In genomic region chr1:3460653-3461237, GRCh38 we compare ENCODE assay signal across 11 cellular contexts. TPM values are rescaled to one million over a fixed set of nuclear protein-coding genes. Genes with fewer than 3 reads are reported as not detected.
DNase-seq lines count a peak whose midpoint lies in the region; ATAC-seq and TF ChIP-seq lines count a peak whose summit lies in the region.
"Had no signal": no experiment of that assay in that cellular context is flagged by ENCODE, and none has a peak within 500 bp of the region (broad histone marks: within the 10 kb centered on the region; RNA-seq: fewer than 3 reads in every experiment).

No MANE protein-coding gene starts in this region.

- no peak overlapping the region for H3K14ac ChIP-seq in IMR-90 (replicated peaks; ENCODE audit: low read depth, low read length)

- no peak overlapping the region for H3K56ac ChIP-seq in IMR-90 (ENCODE audit: extremely low read depth, insufficient read depth, low read length)

- no peak overlapping the region for H3K18ac ChIP-seq in IMR-90 (ENCODE audit: low read depth, low read length)

- no TSS peak for BruUV-seq in IMR-90 (replicated peaks; lab: Mats Ljungman, UMichigan)

- no peaks in the 10 kb centered on the region for H3K9me1 ChIP-seq in IMR-90 (ENCODE audit: insufficient read depth, low read length)

- no peak for DNase-seq in IMR-90
- DNase-seq in left lobe of liver (ENCODE audit: low spot score): no peak
- no peak for DNase-seq in spleen
- no peak for DNase-seq in NCI-H510A treated with DMSO at 0.1 percent for 48 hours (lab: John Stamatoyannopoulos, UW)
- DNase-seq in NCI-H2029 treated with DMSO at 0.1 percent for 48 hours (lab: John Stamatoyannopoulos, UW): no peak
- DNase-seq in activated CD4-positive, alpha-beta T cell treated with anti-CD3 and anti-CD28 coated beads, Interleukin-2, amount 50 U/mL, for 1 hour: no peak
- DNase-seq: HCEC 1CT, NCI-H226 had no signal

- no peak overlapping the region for H4K91ac ChIP-seq in IMR-90 (ENCODE audit: insufficient read depth, low read depth, low read length)

- ATAC-seq in IMR-90 (ENCODE audit: low read depth): no peak
- peak; percentile 4 for ATAC-seq in left lobe of liver
- ATAC-seq in GM21526 (IDR thresholded peaks at IDR 0.05; ENCODE audit: low FRiP score, unreplicated experiment): no peak

- WGBS in IMR-90 (ENCODE audit: extremely low coverage in 2 of 2, insufficient read length in 1 of 2), 2 experiments: 65% methylated on average over 8 of the region's 17 CpGs; no CpG with 5 or more reads in 1 of the 2 experiments
- WGBS in spleen, 5 donors: 60 to 83% (median 72%) methylated on average over 13 to 17 of the region's 17 CpGs

- no peak overlapping the region for H3K4me2 ChIP-seq in IMR-90 (ENCODE audit: low read depth, low read length)

- no peaks in the 10 kb centered on the region for H4K20me1 ChIP-seq in IMR-90 (ENCODE audit: insufficient read depth, low read length)

- H3K27me3 ChIP-seq in IMR-90 (ENCODE audit: control insufficient read depth, insufficient read depth, low read length) (peaks cover 16% of the 10 kb centered on the region), duodenal mucosa (ENCODE audit: control insufficient read depth in 1 of 2, insufficient read depth in 2 of 2, low read length in 2 of 2) (no peaks in the 10 kb centered on the region), spleen (replicated peaks in 1 of 7) (peaks cover 0 to 4% (median 0%) of the 10 kb centered on the region in 7 donors)

- H3K23ac ChIP-seq in IMR-90 (ENCODE audit: low read depth, low read length): no peak overlapping the region

- no peaks in the 10 kb centered on the region for H3K9me3 ChIP-seq in IMR-90 (ENCODE audit: control insufficient read depth, insufficient read depth, low read length)
- no peaks in the 10 kb centered on the region for H3K9me3 ChIP-seq in duodenal mucosa (ENCODE audit: control insufficient read depth in 1 of 2, low read length in 2 of 2)
- no peaks in the 10 kb centered on the region for H3K9me3 ChIP-seq in spleen

- H2AK5ac ChIP-seq in IMR-90 (ENCODE audit: low read depth, low read length): no peak overlapping the region

- H4K5ac ChIP-seq in IMR-90 (ENCODE audit: low read depth, low read length): no peak overlapping the region

- in situ Hi-C loops in IMR-90 (cut with MboI; ENCODE audit: low sequenced_read_pairs): no loop called here

- dilution Hi-C loops in IMR-90 (cut with HindIII; ENCODE audit: low sequenced_read_pairs, unreplicated experiment): no loop called here

- no peak overlapping the region for H3K4me3 ChIP-seq in IMR-90 (ENCODE audit: insufficient read depth, low read depth, low read length)
- peak overlapping the region in 1 of 2 donors; percentile 46 for H3K4me3 ChIP-seq in duodenal mucosa (ENCODE audit: low read depth in 1 of 2, low read length in 2 of 2)
- no peak overlapping the region for H3K4me3 ChIP-seq in spleen
- H3K4me3 ChIP-seq: lung had no signal

- no peak overlapping the region for H2BK20ac ChIP-seq in IMR-90 (ENCODE audit: low read depth, low read length)

- no peak overlapping the region for H2BK5ac ChIP-seq in IMR-90 (ENCODE audit: low read depth, low read length, poor library complexity, severe bottlenecking)

- no peaks in the 10 kb centered on the region for H3K4me1 ChIP-seq in IMR-90 (ENCODE audit: control insufficient read depth, insufficient read depth, low read length)
- peaks cover 53 to 56% of the 10 kb centered on the region in 2 donors for H3K4me1 ChIP-seq in duodenal mucosa (ENCODE audit: control insufficient read depth in 1 of 2, insufficient read depth in 2 of 2, low read length in 2 of 2)
- H3K4me1 ChIP-seq in spleen: peaks cover 0 to 31% (median 10%) of the 10 kb centered on the region in 6 donors

- no peaks in the 10 kb centered on the region for H3K36me3 ChIP-seq in IMR-90 (ENCODE audit: control insufficient read depth, insufficient read depth, low read length)
- H3K36me3 ChIP-seq in duodenal mucosa (ENCODE audit: control insufficient read depth in 1 of 2, insufficient read depth in 2 of 2, low read length in 2 of 2): peaks cover 0 to 20% of the 10 kb centered on the region in 2 donors
- no peaks in the 10 kb centered on the region for H3K36me3 ChIP-seq in spleen

- H2AFZ ChIP-seq in IMR-90 (replicated peaks; ENCODE audit: low read length, poor library complexity): no peak overlapping the region

- TF ChIP-seq POLR2A in IMR-90 (IDR thresholded peaks at IDR 0.05; ENCODE audit: low read depth, low read length): no peak
- TF ChIP-seq POLR2A in spleen (IDR thresholded peaks at IDR 0.05): no peak

- CTCF ChIA-PET in IMR-90 (lab: Yijun Ruan, JAX): no interaction called here

- no peak overlapping the region for H2BK120ac ChIP-seq in IMR-90 (ENCODE audit: low read depth, low read length)

- no peak overlapping the region for H4K8ac ChIP-seq in IMR-90 (ENCODE audit: low read depth in 2 of 2, low read length in 2 of 2)

- H3K9ac ChIP-seq in IMR-90 (ENCODE audit: low read depth, low read length) (no peak overlapping the region), duodenal mucosa (ENCODE audit: low read depth in 1 of 2, low read length in 2 of 2) (peak overlapping the region; percentile 56 to 71)

- H3K27ac ChIP-seq in IMR-90 (ENCODE audit: insufficient read depth, low read length) (no peak overlapping the region), duodenal mucosa (ENCODE audit: low read depth, low read length) (peak overlapping the region; percentile 75), spleen (peak overlapping the region in 5 of 8 donors; percentile 13 to 62 (median 53))

- no peaks in the 10 kb centered on the region for H3K79me1 ChIP-seq in IMR-90 (ENCODE audit: low read depth in 1 of 2, low read length in 2 of 2)

- POLR2A ChIA-PET in IMR-90 (lab: Charles Lee; ENCODE audit: unreplicated experiment): no interaction called here

- TF ChIP-seq RAD21 in IMR-90 (IDR thresholded peaks at IDR 0.05; ENCODE audit: low read length): no peak

- peak overlapping the region; percentile 28 for H2AK9ac ChIP-seq in IMR-90 (replicated peaks; ENCODE audit: low read depth, low read length, poor library complexity)

- H3K4ac ChIP-seq in IMR-90 (ENCODE audit: low read depth, low read length): no peak overlapping the region

- TF ChIP-seq CTCF in IMR-90 (conservative IDR thresholded peaks at IDR 0.05; ENCODE audit: low read depth, low read length): no peak
- TF ChIP-seq CTCF in spleen (IDR thresholded peaks at IDR 0.05 in 8 of 11, conservative IDR thresholded peaks at IDR 0.05 in 3 of 11): no peak

- no peak overlapping the region for H2BK15ac ChIP-seq in IMR-90 (ENCODE audit: low read depth, low read length)

- intact Hi-C loops in IMR-90 (cut with micrococcal nuclease): no loop called here
- intact Hi-C loops in spleen (cut with DNase I; ENCODE audit: low total_unique reads): no loop called here

TF ChIP-seq in IMR-90, 13 proteins besides CTCF, POLR2A, EP300 and RAD21:
- TF ChIP-seq ELK1 (IDR thresholded peaks at IDR 0.05; ENCODE audit: borderline replicate concordance, low read depth, low read length) (no peak), FOS (IDR thresholded peaks at IDR 0.05; ENCODE audit: low read depth, low read length) (no peak), RCOR1 (IDR thresholded peaks at IDR 0.05; ENCODE audit: insufficient replicate concordance, low read length) (no peak), NFE2L2 (IDR thresholded peaks at IDR 0.05; ENCODE audit: low read depth, low read length) (no peak), BHLHE40 (IDR thresholded peaks at IDR 0.05; ENCODE audit: low read depth, low read length) (peak; percentile 29; the same call in 1 of the 2 replicates)

RNA-seq across cellular contexts. Expression of gene ARHGEF16, which starts 6.3 kb away (rescaled TPM):
- total RNA-seq in IMR-90 (2012; rRNA removed): 0.18 TPM in 1 of 2 replicates, not detected in the other
- polyA plus RNA-seq in IMR-90 (2012; rRNA removed): 0.19 and 0.39 TPM in 2 replicates
- 0.13 TPM in 1 of 2 replicates, not detected in the other for polyA plus RNA-seq in IMR-90 (2012; cell fraction: cytosol; rRNA removed)
- 0.49 and 0.60 TPM in 2 replicates for polyA plus RNA-seq in IMR-90 (2012; cell fraction: nucleus; rRNA removed; ENCODE audit: low replicate concordance)
- total RNA-seq in left lobe of liver: 8.1 TPM
- total RNA-seq in spleen: 1 to 10 TPM in 4 of 7 donors, under 1 TPM in 3; 0.23 to 1.6 (median 1.1) TPM
- 1 to 10 TPM in 1 of 3 donors, under 1 TPM in 2; 0.29 to 1.5 (median 0.43) TPM for polyA plus RNA-seq in spleen
